ENCODE assay signal across 20 cellular contexts in the genomic region with DNA sequence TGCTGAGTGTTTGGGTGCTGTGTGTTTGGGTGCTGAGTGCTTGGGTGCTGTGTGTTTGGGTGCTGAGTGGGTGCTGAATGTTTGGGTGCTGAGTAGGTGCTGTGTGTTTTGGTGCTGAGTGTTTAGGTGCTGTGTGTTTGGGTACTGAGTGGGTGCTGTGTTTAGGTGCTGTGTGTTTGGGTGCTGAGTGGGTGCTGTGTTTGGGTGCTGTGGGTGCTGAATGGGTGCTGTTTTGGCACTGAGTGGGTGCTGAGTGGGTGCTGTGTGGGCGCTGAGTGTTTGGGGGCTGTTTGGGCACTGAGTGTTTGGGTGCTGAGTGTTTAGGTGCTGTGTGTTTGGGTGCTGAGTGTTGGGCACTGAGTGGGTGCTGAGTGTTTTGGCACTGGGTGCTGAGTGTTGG. TPM values are rescaled to one million over a fixed set of nuclear protein-coding genes. Genes with fewer than 3 reads are reported as not detected.
DNase-seq lines count a peak whose midpoint lies in the region; ATAC-seq, FAIRE-seq and TF ChIP-seq lines count a peak whose summit lies in the region.
"Had no signal": no experiment of that assay in that cellular context is flagged by ENCODE, and none has a peak within 500 bp of the region (broad histone marks: within the 10 kb centered on the region; RNA-seq: fewer than 3 reads in every experiment).

No MANE protein-coding gene starts in this region.

- no CpG with 5 or more reads among the region's 1 CpG for WGBS in neuronal stem cell (ENCODE audit: extremely low coverage in 2 of 2, insufficient read length in 2 of 2, insufficient replicate concordance in 1 of 2), 2 donors
- WGBS in transverse colon (ENCODE audit: low coverage in 1 of 2), 2 donors, result 90 to 100% methylated on average over 1 of the region's 1 CpG

- H2BK5ac ChIP-seq in neuronal stem cell (ENCODE audit: low read length), result no peak overlapping the region

- FAIRE-seq in urothelium cell line (lab: Jason Lieb, UNC), result no peak
- FAIRE-seq: A549, H54 had no signal

- no peak for TF ChIP-seq EP300 in transverse colon (IDR thresholded peaks at IDR 0.05; ENCODE audit: low read depth)

- H2AFZ ChIP-seq in neuronal stem cell (ENCODE audit: low read length), result no peak overlapping the region
- H2AFZ ChIP-seq: GM23338 had no signal

- no peak overlapping the region for H4K91ac ChIP-seq in neuronal stem cell (ENCODE audit: low read depth, low read length, poor library complexity)

- TF ChIP-seq POLR2A in transverse colon (IDR thresholded peaks at IDR 0.05), result no peak

- no peak overlapping the region for H4K8ac ChIP-seq in neuronal stem cell (ENCODE audit: low read depth, low read length)

- H2BK15ac ChIP-seq in neuronal stem cell (ENCODE audit: low read length), result no peak overlapping the region

- no peak for ATAC-seq in left cardiac atrium
- ATAC-seq: A549, GM23338 had no signal

- H3K4me1 ChIP-seq in neuronal stem cell (ENCODE audit: control insufficient read depth in 2 of 2, insufficient read depth in 1 of 2, low read depth in 1 of 2, low read length in 2 of 2) (peaks cover 4 to 6% of the 10 kb centered on the region in 2 donors), transverse colon (no peaks in the 10 kb centered on the region)
- H3K4me1 ChIP-seq: A549 had no signal

- no peak overlapping the region for H3K4me2 ChIP-seq in neuronal stem cell (ENCODE audit: insufficient read depth, low read length, poor library complexity, severe bottlenecking)
- H3K4me2 ChIP-seq: A549, GM23338 had no signal

- no peak overlapping the region for H3K4me3 ChIP-seq in neuronal stem cell (ENCODE audit: low read length in 2 of 2)
- no peak overlapping the region for H3K4me3 ChIP-seq in transverse colon
- H3K4me3 ChIP-seq: A549, GM23338 had no signal

- H3K23ac ChIP-seq in neuronal stem cell (ENCODE audit: low read depth, low read length, poor library complexity), result no peak overlapping the region

- no peak overlapping the region for H3K14ac ChIP-seq in neuronal stem cell (ENCODE audit: low read length)

- peak overlapping the region; percentile 35 for H3K9ac ChIP-seq in neuronal stem cell (ENCODE audit: low read depth, low read length, poor library complexity)

- no peak overlapping the region for H3K4ac ChIP-seq in neuronal stem cell (ENCODE audit: low read length)

- H2BK12ac ChIP-seq in neuronal stem cell (ENCODE audit: low read length), result no peak overlapping the region

- TF ChIP-seq CTCF in transverse colon (IDR thresholded peaks at IDR 0.05), result no peak

- H3K9me3 ChIP-seq in neuronal stem cell (replicated peaks in 1 of 2; ENCODE audit: control insufficient read depth in 2 of 2, insufficient read depth in 1 of 2, low read depth in 1 of 2, low read length in 2 of 2) (peaks cover 8 to 17% of the 10 kb centered on the region in 2 donors), transverse colon (no peaks in the 10 kb centered on the region)

- H3K27me3 ChIP-seq in neuronal stem cell (ENCODE audit: control insufficient read depth in 3 of 3, insufficient read depth in 3 of 3, low read depth in 1 of 3, low read length in 3 of 3) (no peaks in the 10 kb centered on the region), transverse colon (peaks cover 3% of the 10 kb centered on the region)

- H2BK120ac ChIP-seq in neuronal stem cell (ENCODE audit: low read depth, low read length), result no peak overlapping the region

- H3K79me1 ChIP-seq in neuronal stem cell (ENCODE audit: low read depth, low read length), result no peaks in the 10 kb centered on the region

- DNase-seq in left cardiac atrium, result peak; percentile 4
- DNase-seq in cardiac septum (ENCODE audit: low spot score), result no peak
- no peak for DNase-seq in neuronal stem cell (ENCODE audit: low spot score)
- no peak for DNase-seq in substantia nigra (lab: John Stamatoyannopoulos, UW)
- no peak for DNase-seq in transverse colon
- no peak for DNase-seq in DMS79 treated with DMSO at 0.1 percent for 48 hours (lab: John Stamatoyannopoulos, UW)
- DNase-seq in urothelium cell line (ENCODE audit: low spot score), result no peak
- DNase-seq: AML-193; CD4-positive, alpha-beta memory T cell; DMS153; DMS79; GF-D8; HCEC 1CT; HFFc6 had no signal

- intact Hi-C loops in left cardiac atrium (cut with DNase I) (no loop called here), cardiac septum (cut with DNase I) (no loop called here), transverse colon (cut with DNase I; ENCODE audit: low total_unique reads) (no loop called here)

- H3K27ac ChIP-seq in neuronal stem cell (replicated peaks; ENCODE audit: low read length) (no peak overlapping the region), substantia nigra (ENCODE audit: low read depth, low read length, poor library complexity, severe bottlenecking) (peak overlapping the region; percentile 22), transverse colon (no peak overlapping the region)
- H3K27ac ChIP-seq: 22Rv1, A549, C4-2B, HL-60 had no signal

- no peak overlapping the region for H3K18ac ChIP-seq in neuronal stem cell (ENCODE audit: low read length)

- in situ Hi-C loops in transverse colon (cut with MboI; ENCODE audit: low pct_ligation_motif_present in 1 of 4, low pct_unique_long_range_greater_than_20kb in 1 of 4, low sequenced_read_pairs in 3 of 4), result no loop called here

- H2AK5ac ChIP-seq in neuronal stem cell (ENCODE audit: low read depth, low read length), result no peak overlapping the region

- H3K36me3 ChIP-seq in neuronal stem cell (replicated peaks in 1 of 2; ENCODE audit: control insufficient read depth in 2 of 2, insufficient read depth in 2 of 2, low read length in 2 of 2), result peaks cover 2 to 3% of the 10 kb centered on the region in 2 donors
- H3K36me3 ChIP-seq in transverse colon, result no peaks in the 10 kb centered on the region

RNA-seq across cellular contexts. Expression of a gene that starts 48.5 kb away (rescaled TPM):
- total RNA-seq in left cardiac atrium (under 1 TPM; 0.16 to 0.29 TPM), cardiac septum (0.46 TPM), transverse colon (not detected)
- 0.68 TPM for polyA plus RNA-seq in neuronal stem cell (2013, experiment 1 of 2)
- 0.62 TPM for polyA plus RNA-seq in neuronal stem cell (2013, experiment 2 of 2)
- total RNA-seq: CD4-positive, alpha-beta memory T cell; HFFc6 had no signal
- polyA plus RNA-seq: CD4-positive, alpha-beta memory T cell had no signal
